Comparison of ENCODE assay signal across 8 cellular contexts in the genomic region with DNA sequence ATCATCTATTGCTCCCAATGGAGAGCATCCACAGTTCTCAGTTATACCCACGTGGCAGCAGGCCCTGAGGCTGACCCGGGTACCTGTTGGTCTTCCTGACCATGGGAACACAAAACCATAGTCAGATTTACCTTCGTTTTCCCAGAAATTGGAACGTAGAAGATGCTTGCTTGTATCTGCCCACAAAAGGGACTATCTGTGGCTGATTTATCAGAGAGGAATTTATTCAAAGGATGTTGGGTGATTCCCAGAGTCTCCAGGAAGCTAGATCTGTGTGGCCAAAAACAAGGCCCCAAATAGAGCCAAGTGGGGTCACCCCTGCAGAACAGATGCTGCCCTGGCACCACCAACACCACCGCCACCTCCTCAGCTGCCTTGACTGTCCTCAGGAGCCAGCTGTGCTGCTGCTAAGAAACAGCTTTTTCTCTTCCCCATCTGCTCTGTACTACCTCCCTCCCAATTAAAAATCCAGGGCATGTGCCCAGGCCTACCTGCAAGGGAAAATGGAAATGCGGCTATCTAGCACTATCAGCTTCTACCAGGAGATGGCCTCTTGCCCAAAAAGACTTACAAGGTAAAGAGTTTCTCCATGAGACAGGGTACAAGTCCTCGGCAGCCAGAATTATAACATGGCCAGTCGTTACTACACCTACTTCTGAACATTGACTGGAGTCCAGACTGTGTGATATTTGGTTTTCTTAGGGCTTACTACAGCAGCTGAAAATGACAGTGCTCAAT.
DNase-seq lines count a peak whose midpoint lies in the region; FAIRE-seq and TF ChIP-seq lines count a peak whose summit lies in the region.

No MANE protein-coding gene starts in this region.

- no peak overlapping the region for H3K4me3 Mint-ChIP-seq in activated CD4-positive, alpha-beta T cell treated with anti-CD3 and anti-CD28 coated beads, Interleukin-2, amount 10 ng/mL, durations not matched to agents 24 days and 14 days

- POLR2A ChIA-PET in BJ (lab: Charles Lee), result no interaction called here

- H3K4me2 ChIP-seq in keratinocyte (ENCODE audit: control insufficient read depth, extremely low read depth, insufficient read depth, low read depth, low read length), result peak overlapping the region; percentile 19

- H3K4me1 ChIP-seq in keratinocyte (ENCODE audit: control insufficient read depth, extremely low read depth, insufficient read depth, low read length), result peaks cover 17% of the 10 kb centered on the region
- H3K4me1 ChIP-seq in stomach, result peaks cover 0 to 26% (median 9%) of the 10 kb centered on the region in 4 donors

- TF ChIP-seq POLR2A in stomach (IDR thresholded peaks at IDR 0.05), result no peak

- H3K27ac Mint-ChIP-seq in activated CD4-positive, alpha-beta T cell treated with anti-CD3 and anti-CD28 coated beads, Interleukin-2, amount 10 ng/mL, durations not matched to agents 24 days and 14 days, result no peak overlapping the region

- H4K20me1 ChIP-seq in keratinocyte (ENCODE audit: control insufficient read depth, extremely low read depth, insufficient read depth, low read length), result no peaks in the 10 kb centered on the region

- H3K36me3 ChIP-seq in BJ (ENCODE audit: control insufficient read depth, insufficient read depth, low read length) (no peaks in the 10 kb centered on the region), keratinocyte (ENCODE audit: control insufficient read depth in 2 of 2, extremely low read depth in 1 of 2, insufficient read depth in 2 of 2, low read length in 2 of 2) (no peaks in the 10 kb centered on the region), stomach (no peaks in the 10 kb centered on the region)

- intact Hi-C loops in stomach (cut with DNase I; ENCODE audit: low total_unique reads), result no loop called here
- intact Hi-C loops in activated CD4-positive, alpha-beta T cell treated with anti-CD3 and anti-CD28 coated beads, Interleukin-2, amount 10 ng/mL, durations not matched to agents 24 days and 14 days (cut with micrococcal nuclease), result loop anchor here (1.0 to 5.0 kb wide), 3 partner anchors 34 to 762 kb away; no protein-coding TSS in a partner anchor

- no peaks in the 10 kb centered on the region for H3K9me3 Mint-ChIP-seq in activated CD4-positive, alpha-beta T cell treated with anti-CD3 and anti-CD28 coated beads, Interleukin-2, amount 10 ng/mL, durations not matched to agents 24 days and 14 days

- H3K27ac ChIP-seq in keratinocyte (ENCODE audit: control insufficient read depth, insufficient read depth, low read length), result peak overlapping the region; percentile 61
- no peak overlapping the region for H3K27ac ChIP-seq in stomach

- H3K4me1 Mint-ChIP-seq in activated CD4-positive, alpha-beta T cell treated with anti-CD3 and anti-CD28 coated beads, Interleukin-2, amount 10 ng/mL, durations not matched to agents 24 days and 14 days, result peaks cover 3% of the 10 kb centered on the region

- peak overlapping the region; percentile 71 for H2AFZ ChIP-seq in keratinocyte (ENCODE audit: control insufficient read depth, low read length)

- DNase-seq in BJ (ENCODE audit: low read depth), result no peak
- peak; percentile 33 for DNase-seq in H4 (ENCODE audit: low spot score)
- peak; percentile 21 for DNase-seq in RPMI8226
- DNase-seq in keratinocyte (ENCODE audit: low read depth, low spot score), result no peak
- DNase-seq in cerebellar cortex (ENCODE audit: low spot score), result no peak
- no peak for DNase-seq in stomach
- no peak for DNase-seq in stimulated activated CD4-positive, alpha-beta T cell treated with anti-CD3 and anti-CD28 coated beads, Interleukin-15, amount 100 ng/mL, for 24 hours
- DNase-seq in activated CD4-positive, alpha-beta T cell treated with anti-CD3 and anti-CD28 coated beads, Interleukin-2, amount 10 ng/mL, durations not matched to agents 24 days and 14 days, result no peak

- peak; percentile 28; the same call in 1 of the 2 replicates for TF ChIP-seq CTCF in BJ (IDR thresholded peaks at IDR 0.05; ENCODE audit: insufficient read depth, low read depth, low read length)
- peak; percentile 53 to 64 (median 62) for TF ChIP-seq CTCF in keratinocyte (optimal IDR thresholded peaks at IDR 0.05 in 1 of 3, IDR thresholded peaks at IDR 0.05 in 1 of 3, conservative IDR thresholded peaks at IDR 0.05 in 1 of 3; ENCODE audit: extremely low read depth in 1 of 3, insufficient read depth in 2 of 3, low read length in 3 of 3)
- no peak for TF ChIP-seq CTCF in stomach (IDR thresholded peaks at IDR 0.05)

- no peaks in the 10 kb centered on the region for H3K79me2 ChIP-seq in keratinocyte (ENCODE audit: control insufficient read depth, insufficient read depth, low read length)

- 64 to 87% (median 71%) methylated on average over 8 of the region's 8 CpGs for whole genome bisulfite sequencing in stomach, 5 donors

- no peaks in the 10 kb centered on the region for H3K9me3 ChIP-seq in keratinocyte (ENCODE audit: control insufficient read depth, low read depth, low read length)
- no peaks in the 10 kb centered on the region for H3K9me3 ChIP-seq in stomach

- no peak for TF ChIP-seq EP300 in stomach (IDR thresholded peaks at IDR 0.05)

- dilution Hi-C loops in keratinocyte (cut with MboI; ENCODE audit: extremely low pct_ligation_motif_present, low sequenced_read_pairs), result no loop called here

- CTCF ChIA-PET in BJ (lab: Yijun Ruan, JAX), result interaction anchor here (0.6 to 3.2 kb wide), 8 partner anchors 16 to 1192 kb away, joined by 3 to 11 read pairs (median 5); partner anchors contain the start of gene BTG1

- H3K9me1 ChIP-seq in keratinocyte (ENCODE audit: control insufficient read depth, extremely low read depth, insufficient read depth, low read length), result no peaks in the 10 kb centered on the region

- H3K27me3 ChIP-seq in BJ (ENCODE audit: control insufficient read depth, insufficient read depth, low read length), result no peaks in the 10 kb centered on the region
- H3K27me3 ChIP-seq in keratinocyte (ENCODE audit: control insufficient read depth, extremely low read depth, insufficient read depth, low read length), result no peaks in the 10 kb centered on the region
- no peaks in the 10 kb centered on the region for H3K27me3 ChIP-seq in stomach

- no peaks in the 10 kb centered on the region for H3K27me3 Mint-ChIP-seq in activated CD4-positive, alpha-beta T cell treated with anti-CD3 and anti-CD28 coated beads, Interleukin-2, amount 10 ng/mL, durations not matched to agents 24 days and 14 days

- peaks cover 2% of the 10 kb centered on the region for H3K36me3 Mint-ChIP-seq in activated CD4-positive, alpha-beta T cell treated with anti-CD3 and anti-CD28 coated beads, Interleukin-2, amount 10 ng/mL, durations not matched to agents 24 days and 14 days (ENCODE audit: low read depth)

- no peak overlapping the region for H3K4me3 ChIP-seq in BJ (ENCODE audit: low read depth, low read length)
- H3K4me3 ChIP-seq in keratinocyte (ENCODE audit: control insufficient read depth in 2 of 3, extremely low read depth in 1 of 3, insufficient read depth in 2 of 3, low read depth in 1 of 3, low read length in 3 of 3), result no peak overlapping the region
- no peak overlapping the region for H3K4me3 ChIP-seq in stomach

- H3K9ac ChIP-seq in keratinocyte (ENCODE audit: control insufficient read depth, extremely low read depth, insufficient read depth, low read length), result peak overlapping the region; percentile 1

- no peak for FAIRE-seq in keratinocyte (lab: Jason Lieb, UNC)

Comparison
In these comparisons a context has a peak if more than half of its experiments do, and no peak if none do; other contexts are left out.
1. DNase-seq: peak in H4 (single experiment) and RPMI8226 (single experiment); none in BJ (single experiment), keratinocyte (single experiment), cerebellar cortex (single experiment), stomach (single experiment), stimulated activated CD4-positive, alpha-beta T cell treated with anti-CD3 and anti-CD28 coated beads, Interleukin-15, amount 100 ng/mL, for 24 hours (single experiment) and activated CD4-positive, alpha-beta T cell treated with anti-CD3 and anti-CD28 coated beads, Interleukin-2, amount 10 ng/mL, durations not matched to agents 24 days and 14 days (single experiment).
2. CTCF ChIP-seq: peak in BJ (single experiment) and keratinocyte (3 of 3); none in stomach (0 of 7).